In genomic region chr4:148441624-148441985, GRCh38 we compare ENCODE assay signal across 8 cellular contexts. TPM values are rescaled to one million over a fixed set of nuclear protein-coding genes. Genes with fewer than 3 reads are reported as not detected.
DNase-seq lines count a peak whose midpoint lies in the region; ATAC-seq and TF ChIP-seq lines count a peak whose summit lies in the region.

No MANE protein-coding gene starts in this region.

- peak; percentile 13 for DNase-seq in SK-N-SH
- peak in 4 of 7 donors; percentile 5 to 26 (median 17) for DNase-seq in adrenal gland
- peak; percentile 52 for DNase-seq in left kidney (ENCODE audit: low read depth, low spot score)
- peak in 2 of 49 donors; percentile 34 to 57 for DNase-seq in substantia nigra (lab: John Stamatoyannopoulos, UW)
- DNase-seq in NCI-H1436 treated with DMSO at 0.1 percent for 48 hours (lab: John Stamatoyannopoulos, UW) = no peak
- DNase-seq in activated CD8-positive, alpha-beta memory T cell treated with anti-CD3 and anti-CD28 coated beads, Interleukin-2, amount 50 U/mL, for 4 hours = no peak
- no peak for DNase-seq in NCI-H187 (lab: John Stamatoyannopoulos, UW)

- H3K9me3 ChIP-seq in SK-N-SH (no peaks in the 10 kb centered on the region), adrenal gland (replicated peaks in 1 of 3) (no peaks in the 10 kb centered on the region)

- H3K27ac ChIP-seq in SK-N-SH (ENCODE audit: low read depth in 2 of 2, low read length in 1 of 2) (no peak overlapping the region), adrenal gland (peak overlapping the region in 3 of 5 donors; percentile 78 to 90 (median 89)), substantia nigra (ENCODE audit: low read depth, low read length, poor library complexity, severe bottlenecking) (peak overlapping the region; percentile 87)

- no peaks in the 10 kb centered on the region for H4K20me1 ChIP-seq in SK-N-SH (ENCODE audit: insufficient read depth)

- H3K9ac ChIP-seq in SK-N-SH = no peak overlapping the region

- TF ChIP-seq EP300 in SK-N-SH (IDR thresholded peaks at IDR 0.05; ENCODE audit: borderline replicate concordance in 1 of 2, low read depth in 1 of 2, low read length in 1 of 2) = no peak

- H3K9me2 ChIP-seq in SK-N-SH = no peaks in the 10 kb centered on the region

- H3K4me3 ChIP-seq in SK-N-SH (ENCODE audit: low read depth in 2 of 2, low read length in 1 of 2) = peak overlapping the region; percentile 69 to 82
- H3K4me3 ChIP-seq in adrenal gland = peak overlapping the region; percentile 25 to 87 (median 79)

- ATAC-seq in SK-N-SH treated with all-trans-retinoic acid at 6 μM for 48 hours = no peak

- no peak for TF ChIP-seq RAD21 in SK-N-SH (IDR thresholded peaks at IDR 0.05; ENCODE audit: low read length)

- H3K79me2 ChIP-seq in SK-N-SH (ENCODE audit: insufficient read depth) = no peaks in the 10 kb centered on the region

- H3K27me3 ChIP-seq in SK-N-SH (ENCODE audit: insufficient read depth) = peaks cover 47% of the 10 kb centered on the region
- H3K27me3 ChIP-seq in adrenal gland = no peaks in the 10 kb centered on the region

- WGBS in SK-N-SH (ENCODE audit: low lambda C conversion rate) = 7% methylated on average over 12 of the region's 12 CpGs
- 1 to 2% (median 1%) methylated on average over 12 of the region's 12 CpGs for WGBS in adrenal gland, 4 donors

- H3K36me3 ChIP-seq in SK-N-SH (replicated peaks in 1 of 2; ENCODE audit: control insufficient read depth in 1 of 2, insufficient read depth in 2 of 2, low read length in 1 of 2) (no peaks in the 10 kb centered on the region), adrenal gland (replicated peaks in 1 of 2) (no peaks in the 10 kb centered on the region)

- CTCF ChIA-PET in SK-N-SH (lab: Yijun Ruan, JAX) = no interaction called here

- H3K4me1 ChIP-seq in SK-N-SH (ENCODE audit: control insufficient read depth in 1 of 2, insufficient read depth in 2 of 2, low read depth in 1 of 2, low read length in 1 of 2) (peaks cover 0 to 27% of the 10 kb centered on the region in 2 experiments; a peak in 1 of 4 replicates), adrenal gland (replicated peaks in 1 of 2) (peaks cover 0 to 32% of the 10 kb centered on the region in 2 donors)

- intact Hi-C loops in adrenal gland (cut with DNase I) = loop anchor here (10.0 kb wide), 2 partner anchors 147 to 157 kb away; no protein-coding TSS in a partner anchor

- H3K4me2 ChIP-seq in SK-N-SH = peak overlapping the region; percentile 96

- peak overlapping the region; percentile 89; the same call in 1 of the 2 replicates for H2AFZ ChIP-seq in SK-N-SH (ENCODE audit: low read depth)

- TF ChIP-seq CTCF in SK-N-SH (IDR thresholded peaks at IDR 0.05) (no peak), adrenal gland (IDR thresholded peaks at IDR 0.05) (peak in 1 of 6 experiments; percentile 13)

- H3F3A ChIP-seq in SK-N-SH (replicated peaks; ENCODE audit: insufficient read depth) = peaks cover 5% of the 10 kb centered on the region

- POLR2A ChIA-PET in SK-N-SH (lab: Yijun Ruan, JAX) = no interaction called here

- no peak for TF ChIP-seq POLR2A in adrenal gland (IDR thresholded peaks at IDR 0.05)

TF ChIP-seq in SK-N-SH, 30 proteins besides CTCF, POLR2A, EP300 and RAD21 (continues in another document):
- no peak for TF ChIP-seq SIN3A (IDR thresholded peaks at IDR 0.05; ENCODE audit: borderline replicate concordance, low read depth, low read length)
- TF ChIP-seq GABPA (IDR thresholded peaks at IDR 0.05; ENCODE audit: low read depth) = no peak
- no peak for TF ChIP-seq TEAD4 (IDR thresholded peaks at IDR 0.05; ENCODE audit: borderline replicate concordance, insufficient read depth)
- TF ChIP-seq, protein P1, sequence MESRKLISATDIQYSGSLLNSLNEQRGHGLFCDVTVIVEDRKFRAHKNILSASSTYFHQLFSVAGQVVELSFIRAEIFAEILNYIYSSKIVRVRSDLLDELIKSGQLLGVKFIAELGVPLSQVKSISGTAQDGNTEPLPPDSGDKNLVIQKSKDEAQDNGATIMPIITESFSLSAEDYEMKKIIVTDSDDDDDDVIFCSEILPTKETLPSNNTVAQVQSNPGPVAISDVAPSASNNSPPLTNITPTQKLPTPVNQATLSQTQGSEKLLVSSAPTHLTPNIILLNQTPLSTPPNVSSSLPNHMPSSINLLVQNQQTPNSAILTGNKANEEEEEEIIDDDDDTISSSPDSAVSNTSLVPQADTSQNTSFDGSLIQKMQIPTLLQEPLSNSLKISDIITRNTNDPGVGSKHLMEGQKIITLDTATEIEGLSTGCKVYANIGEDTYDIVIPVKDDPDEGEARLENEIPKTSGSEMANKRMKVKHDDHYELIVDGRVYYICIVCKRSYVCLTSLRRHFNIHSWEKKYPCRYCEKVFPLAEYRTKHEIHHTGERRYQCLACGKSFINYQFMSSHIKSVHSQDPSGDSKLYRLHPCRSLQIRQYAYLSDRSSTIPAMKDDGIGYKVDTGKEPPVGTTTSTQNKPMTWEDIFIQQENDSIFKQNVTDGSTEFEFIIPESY (IDR thresholded peaks at IDR 0.05; ENCODE audit: borderline replicate concordance, low read depth) = no peak
- no peak for TF ChIP-seq EZH2phosphoT487 (IDR thresholded peaks at IDR 0.05; ENCODE audit: borderline replicate concordance, low read depth)
- TF ChIP-seq, protein P2, sequence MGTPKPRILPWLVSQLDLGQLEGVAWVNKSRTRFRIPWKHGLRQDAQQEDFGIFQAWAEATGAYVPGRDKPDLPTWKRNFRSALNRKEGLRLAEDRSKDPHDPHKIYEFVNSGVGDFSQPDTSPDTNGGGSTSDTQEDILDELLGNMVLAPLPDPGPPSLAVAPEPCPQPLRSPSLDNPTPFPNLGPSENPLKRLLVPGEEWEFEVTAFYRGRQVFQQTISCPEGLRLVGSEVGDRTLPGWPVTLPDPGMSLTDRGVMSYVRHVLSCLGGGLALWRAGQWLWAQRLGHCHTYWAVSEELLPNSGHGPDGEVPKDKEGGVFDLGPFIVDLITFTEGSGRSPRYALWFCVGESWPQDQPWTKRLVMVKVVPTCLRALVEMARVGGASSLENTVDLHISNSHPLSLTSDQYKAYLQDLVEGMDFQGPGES (IDR thresholded peaks at IDR 0.05; ENCODE audit: low read depth, low read length) = no peak
- no peak for TF ChIP-seq RFX5 (IDR thresholded peaks at IDR 0.05; ENCODE audit: low read length)
- TF ChIP-seq NRF1 (IDR thresholded peaks at IDR 0.05; ENCODE audit: low read depth, low read length) = no peak
- TF ChIP-seq, protein P3, sequence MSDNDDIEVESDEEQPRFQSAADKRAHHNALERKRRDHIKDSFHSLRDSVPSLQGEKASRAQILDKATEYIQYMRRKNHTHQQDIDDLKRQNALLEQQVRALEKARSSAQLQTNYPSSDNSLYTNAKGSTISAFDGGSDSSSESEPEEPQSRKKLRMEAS (IDR thresholded peaks at IDR 0.05; ENCODE audit: low read depth) = no peak
- TF ChIP-seq FOXJ3 (CRISPR knock-in tag; IDR thresholded peaks at IDR 0.05) = no peak
- TF ChIP-seq RCOR1 (IDR thresholded peaks at IDR 0.05; ENCODE audit: low read length) = no peak
- TF ChIP-seq CHD2 (IDR thresholded peaks at IDR 0.05; ENCODE audit: low read length, partially characterized antibody) = no peak

TF ChIP-seq in SK-N-SH treated with all-trans-retinoic acid at 6 μM for 48 hours, 23 proteins besides CTCF, POLR2A, EP300 and RAD21:
- TF ChIP-seq CREB5 (CRISPR knock-in tag; IDR thresholded peaks at IDR 0.05; ENCODE audit: low read depth) (no peak), CSDC2 (CRISPR knock-in tag; IDR thresholded peaks at IDR 0.05) (no peak), ESRRG (CRISPR knock-in tag; IDR thresholded peaks at IDR 0.05) (no peak), TCF4 (CRISPR knock-in tag; IDR thresholded peaks at IDR 0.05; ENCODE audit: borderline replicate concordance) (no peak), ARNTL (CRISPR knock-in tag; IDR thresholded peaks at IDR 0.05; ENCODE audit: borderline replicate concordance, low read depth) (no peak)
TF ChIP-seq in SK-N-SH treated with all-trans-retinoic acid at 6 μM for 48 hours: peak in this region for 0.

RNA-seq across cellular contexts. Expression of gene NR3C2, which starts 0.6 kb away (rescaled TPM):
- polyA plus RNA-seq in SK-N-SH (2012; rRNA removed) = 0.02 and 0.03 TPM in 2 replicates
- 0.01 TPM in 2 replicates for polyA plus RNA-seq in SK-N-SH (2012; cell fraction: cytosol; rRNA removed)
- polyA plus RNA-seq in SK-N-SH (2012; cell fraction: nucleus; rRNA removed) = 0.01 and 0.02 TPM in 2 replicates
- total RNA-seq in adrenal gland = 10 to 100 TPM in 7 of 8 donors, 1 to 10 TPM in 1; 7.3 to 19.8 (median 14.4) TPM
- 1 to 10 TPM; 1.9 to 4.8 (median 2.6) TPM for polyA plus RNA-seq in adrenal gland

Comparison
In these comparisons a context has a peak if more than half of its experiments do, and no peak if none do; other contexts are left out.
1. DNase-seq: peak in SK-N-SH (single experiment), adrenal gland (4 of 7) and left kidney (single experiment); none in NCI-H1436 treated with DMSO at 0.1 percent for 48 hours (single experiment), activated CD8-positive, alpha-beta memory T cell treated with anti-CD3 and anti-CD28 coated beads, Interleukin-2, amount 50 U/mL, for 4 hours (single experiment) and NCI-H187 (0 of 2).
2. H3K27ac ChIP-seq: peak in adrenal gland (3 of 5) and substantia nigra (single experiment); none in SK-N-SH (0 of 2).